ENCODE assay signal across 27 cellular contexts in genomic region chr14:100448376-100448775, GRCh38.
"Had no signal": no experiment of that assay in that cellular context is flagged by ENCODE, and none has a peak within 500 bp of the region (broad histone marks: within the 10 kb centered on the region; RNA-seq: fewer than 3 reads in every experiment).

No MANE protein-coding gene starts in this region.

- H3K4me3 Mint-ChIP-seq: activated naive CD4-positive, alpha-beta T cell treated with anti-CD3 and anti-CD28 coated beads, Interleukin-2, amount 10 ng/mL, durations not matched to agents 7 days and 5 days; central memory CD8-positive, alpha-beta T cell; nephron progenitor cell; stimulated activated memory B cell treated with anti-CD40 and anti-IgM and Interleukin-4, amounts not matched to agents 10 μg/mL and 1 μg/mL and 100 μg/mL, for 72 hours; WTC11 had no signal

- ATAC-seq: gastrocnemius medialis; left ventricle myocardium superior; sciatic nerve; stimulated activated memory B cell treated with anti-CD40 and anti-IgM and Interleukin-4, amounts not matched to agents 10 μg/mL and 1 μg/mL and 100 μg/mL, for 72 hours; WTC11 had no signal

- H3K27me3 Mint-ChIP-seq: activated naive CD4-positive, alpha-beta T cell treated with anti-CD3 and anti-CD28 coated beads, Interleukin-2, amount 10 ng/mL, durations not matched to agents 7 days and 5 days; central memory CD8-positive, alpha-beta T cell; stimulated activated memory B cell treated with anti-CD40 and anti-IgM and Interleukin-4, amounts not matched to agents 10 μg/mL and 1 μg/mL and 100 μg/mL, for 72 hours had no signal

- H3K27me3 ChIP-seq: brain microvascular endothelial cell, esophagus squamous epithelium, gastrocnemius medialis, stomach, uterus had no signal

- H3K27ac Mint-ChIP-seq: activated naive CD4-positive, alpha-beta T cell treated with anti-CD3 and anti-CD28 coated beads, Interleukin-2, amount 10 ng/mL, durations not matched to agents 7 days and 5 days; nephron progenitor cell; stimulated activated memory B cell treated with anti-CD40 and anti-IgM and Interleukin-4, amounts not matched to agents 10 μg/mL and 1 μg/mL and 100 μg/mL, for 72 hours; WTC11 had no signal

- H3K4me1 Mint-ChIP-seq: stimulated activated memory B cell treated with anti-CD40 and anti-IgM and Interleukin-4, amounts not matched to agents 10 μg/mL and 1 μg/mL and 100 μg/mL, for 72 hours had no signal

- H3K9me3 ChIP-seq: esophagus squamous epithelium, gastrocnemius medialis, stomach, uterus had no signal

- H3K4me1 ChIP-seq: esophagus squamous epithelium, gastrocnemius medialis, uterus had no signal

- H3K9me3 Mint-ChIP-seq: activated naive CD4-positive, alpha-beta T cell treated with anti-CD3 and anti-CD28 coated beads, Interleukin-2, amount 10 ng/mL, durations not matched to agents 7 days and 5 days; central memory CD8-positive, alpha-beta T cell; nephron progenitor cell; WTC11 had no signal

- FAIRE-seq: colon, endothelial cell of umbilical vein, small intestine had no signal

- DNase-seq: activated CD4-positive, alpha-beta T cell treated with anti-CD3 and anti-CD28 coated beads, Interleukin-2, amount 50 U/mL, for 48 hours; activated naive CD4-positive, alpha-beta T cell treated with anti-CD3 and anti-CD28 coated beads, Interleukin-2, amount 10 ng/mL, durations not matched to agents 7 days and 5 days; activated T-cell treated with anti-CD3 and anti-CD28 coated beads, Interleukin-2, amount 50 U/mL, for 48 hours; anterior cingulate cortex; brain microvascular endothelial cell; effector memory CD4-positive, alpha-beta T cell; esophagus squamous epithelium; gastrocnemius medialis; hypothalamus; left ventricle myocardium superior; mammary epithelial cell; midbrain; nephron progenitor cell; nucleus accumbens; small intestine; stimulated activated CD4-positive, alpha-beta T cell treated with anti-CD3 and anti-CD28 coated beads, Interleukin-2, amount 100 ng/mL, for 24 hours; stomach; T-helper 1 cell; T-helper 9 cell; trophoblast cell; uterus had no signal

- H3K36me3 ChIP-seq: brain microvascular endothelial cell, esophagus squamous epithelium, gastrocnemius medialis, stomach, uterus had no signal

- H3K4me3 ChIP-seq: esophagus squamous epithelium, gastrocnemius medialis, stomach, uterus had no signal

- H3K36me3 Mint-ChIP-seq: activated naive CD4-positive, alpha-beta T cell treated with anti-CD3 and anti-CD28 coated beads, Interleukin-2, amount 10 ng/mL, durations not matched to agents 7 days and 5 days; WTC11 had no signal
